ENCODE assay signal across 13 cellular contexts in genomic region chr2:9210030-9210429, GRCh38. TPM values are rescaled to one million over a fixed set of nuclear protein-coding genes. Genes with fewer than 3 reads are reported as not detected.
A peak's percentile ranks its signal among the peaks of the same experiment; 100 is the strongest.
DNase-seq lines count a peak whose midpoint lies in the region; ATAC-seq and TF ChIP-seq lines count a peak whose summit lies in the region.
"Had no signal": no experiment of that assay in that cellular context is flagged by ENCODE, and none has a peak within 500 bp of the region (broad histone marks: within the 10 kb centered on the region; RNA-seq: fewer than 3 reads in every experiment).

No MANE protein-coding gene starts in this region.

- no peak overlapping the region for H2AFZ ChIP-seq in mesenchymal stem cell (ENCODE audit: low read depth, low read length)
- H2AFZ ChIP-seq: parathyroid adenoma had no signal

- H3K14ac ChIP-seq in mesenchymal stem cell (ENCODE audit: low read length in 2 of 2) = no peak overlapping the region

- no peak for ATAC-seq in HG03442 (IDR thresholded peaks at IDR 0.05; ENCODE audit: unreplicated experiment)
- ATAC-seq: body of pancreas had no signal

- no peak overlapping the region for H3K23ac ChIP-seq in mesenchymal stem cell (ENCODE audit: low read length in 2 of 2)

- H3K27ac ChIP-seq in VCaP (peak overlapping the region; percentile 94), mesenchymal stem cell (ENCODE audit: low read length, poor library complexity, severe bottlenecking) (no peak overlapping the region), subcutaneous abdominal adipose tissue (ENCODE audit: low read depth, low read length) (peak overlapping the region; percentile 19)
- no peak overlapping the region for H3K27ac ChIP-seq in effector memory CD4-positive, alpha-beta T cell (ENCODE audit: insufficient read depth, low read length, poor library complexity, severe bottlenecking)
- H3K27ac ChIP-seq: C4-2B, parathyroid adenoma had no signal

- no peaks in the 10 kb centered on the region for H3K9me3 ChIP-seq in mesenchymal stem cell (ENCODE audit: control insufficient read depth, low read length)
- no peaks in the 10 kb centered on the region for H3K9me3 ChIP-seq in subcutaneous abdominal adipose tissue (ENCODE audit: control insufficient read depth in 5 of 5, low read length in 5 of 5)
- H3K9me3 ChIP-seq in effector memory CD4-positive, alpha-beta T cell (ENCODE audit: control insufficient read depth, low read length) = no peaks in the 10 kb centered on the region
- H3K9me3 ChIP-seq: body of pancreas had no signal

- no peak overlapping the region for H3K18ac ChIP-seq in mesenchymal stem cell (ENCODE audit: low read depth in 1 of 2, low read length in 2 of 2)

- TF ChIP-seq CTCF in VCaP (conservative IDR thresholded peaks at IDR 0.05) = no peak

- no peak overlapping the region for H2BK15ac ChIP-seq in mesenchymal stem cell (ENCODE audit: low read depth, poor library complexity, severe bottlenecking)

- H3K4me2 ChIP-seq in mesenchymal stem cell (ENCODE audit: low read length, poor library complexity, severe bottlenecking) = no peak overlapping the region

- peak overlapping the region; percentile 23 for H3K9ac ChIP-seq in mesenchymal stem cell (ENCODE audit: low read length)
- peak overlapping the region in 1 of 5 donors; percentile 41 for H3K9ac ChIP-seq in subcutaneous abdominal adipose tissue (ENCODE audit: low read length in 5 of 5)
- H3K9ac ChIP-seq: parathyroid adenoma had no signal

- H2AK5ac ChIP-seq in mesenchymal stem cell (ENCODE audit: low read length, severe bottlenecking) = no peak overlapping the region

- H4K8ac ChIP-seq in mesenchymal stem cell (ENCODE audit: low read length) = no peak overlapping the region

- no peak overlapping the region for H2BK5ac ChIP-seq in mesenchymal stem cell (ENCODE audit: low read depth, low read length, poor library complexity, severe bottlenecking)

- 89% methylated on average over 2 of the region's 2 CpGs for WGBS in mesenchymal stem cell

- peaks cover 7% of the 10 kb centered on the region for H3K4me1 ChIP-seq in mesenchymal stem cell (ENCODE audit: control insufficient read depth, insufficient read depth, low read depth, low read length)
- peaks cover 10 to 59% (median 56%) of the 10 kb centered on the region in 5 donors for H3K4me1 ChIP-seq in subcutaneous abdominal adipose tissue (ENCODE audit: control insufficient read depth in 5 of 5, insufficient read depth in 5 of 5, low read length in 5 of 5)
- peaks cover 9% of the 10 kb centered on the region for H3K4me1 ChIP-seq in effector memory CD4-positive, alpha-beta T cell (ENCODE audit: control insufficient read depth, insufficient read depth, low read length, poor library complexity, severe bottlenecking)
- H3K4me1 ChIP-seq: parathyroid adenoma had no signal

- no peak overlapping the region for H2BK120ac ChIP-seq in mesenchymal stem cell (ENCODE audit: low read depth, low read length)

- H2BK12ac ChIP-seq in mesenchymal stem cell (ENCODE audit: low read length in 2 of 2) = no peak overlapping the region

- peaks cover 24% of the 10 kb centered on the region for H3K79me1 ChIP-seq in mesenchymal stem cell (replicated peaks; ENCODE audit: low read length, poor library complexity, severe bottlenecking)

- H3K27me3 ChIP-seq in mesenchymal stem cell (ENCODE audit: control insufficient read depth in 1 of 2, insufficient read depth in 1 of 2, low read length in 2 of 2) (no peaks in the 10 kb centered on the region), subcutaneous abdominal adipose tissue (ENCODE audit: control insufficient read depth in 5 of 5, insufficient read depth in 4 of 5, low read length in 5 of 5) (no peaks in the 10 kb centered on the region)
- H3K27me3 ChIP-seq in effector memory CD4-positive, alpha-beta T cell (replicated peaks; ENCODE audit: control insufficient read depth, insufficient read depth, low read length, poor library complexity, severe bottlenecking) = peaks cover 18% of the 10 kb centered on the region
- H3K27me3 ChIP-seq: body of pancreas had no signal

- H3K4me3 ChIP-seq in mesenchymal stem cell (ENCODE audit: insufficient read depth in 1 of 2, low read depth in 1 of 2, low read length in 2 of 2) (no peak overlapping the region), subcutaneous abdominal adipose tissue (ENCODE audit: low read depth in 1 of 5, low read length in 5 of 5) (no peak overlapping the region)
- no peak overlapping the region for H3K4me3 ChIP-seq in effector memory CD4-positive, alpha-beta T cell (ENCODE audit: insufficient read depth, low read depth, low read length, poor library complexity, severe bottlenecking)
- H3K4me3 ChIP-seq: body of pancreas had no signal

- H3K4ac ChIP-seq in mesenchymal stem cell (ENCODE audit: low read depth in 1 of 2, low read length in 2 of 2) = no peak overlapping the region

- DNase-seq in HT-29 (ENCODE audit: low spot score) = peak; percentile 62
- no peak for DNase-seq in mesenchymal stem cell
- DNase-seq in UCSD-AML1 (lab: John Stamatoyannopoulos, UW; ENCODE audit: unreplicated experiment) = no peak
- no peak for DNase-seq in effector memory CD4-positive, alpha-beta T cell
- DNase-seq: activated naive CD4-positive, alpha-beta T cell; body of pancreas; effector CD4-positive, alpha-beta T cell; NCI-H1092 treated with DMSO at 0.1 percent for 48 hours had no signal

- H3K36me3 ChIP-seq in mesenchymal stem cell (ENCODE audit: control insufficient read depth in 1 of 2, insufficient read depth in 2 of 2, low read depth in 1 of 2, low read length in 2 of 2) = peaks cover 0 to 8% of the 10 kb centered on the region in 2 experiments
- H3K36me3 ChIP-seq in subcutaneous abdominal adipose tissue (ENCODE audit: control insufficient read depth in 5 of 5, insufficient read depth in 5 of 5, low read length in 5 of 5) = peaks cover 0 to 4% (median 0%) of the 10 kb centered on the region in 5 donors
- H3K36me3 ChIP-seq in effector memory CD4-positive, alpha-beta T cell (ENCODE audit: control insufficient read depth, insufficient read depth, low read length) = no peaks in the 10 kb centered on the region

- no peak overlapping the region for H4K91ac ChIP-seq in mesenchymal stem cell (ENCODE audit: low read length)

RNA-seq across cellular contexts. Expression of gene ASAP2, which starts 3.4 kb away (rescaled TPM):
- 27.0 and 34.8 TPM in 2 replicates for total RNA-seq in HT-29 (2014; rRNA removed; shearing (Covaris generic))
- 27.5 TPM for polyA plus RNA-seq in mesenchymal stem cell (2013, experiment 1 of 2)
- polyA plus RNA-seq in mesenchymal stem cell (2013, experiment 2 of 2) = 23.9 TPM

Comparison
In these comparisons a context has a peak if more than half of its experiments do, and no peak if none do; other contexts are left out.
1. H3K27ac ChIP-seq: peak in VCaP (single experiment) and subcutaneous abdominal adipose tissue (single experiment); none in mesenchymal stem cell (single experiment) and effector memory CD4-positive, alpha-beta T cell (single experiment).